19 cellular contexts compared by ENCODE assay signal in genomic region chr16:1466968-1467521, GRCh38. TPM values are rescaled to one million over a fixed set of nuclear protein-coding genes. Genes with fewer than 3 reads are reported as not detected.
DNase-seq lines count a peak whose midpoint lies in the region; ATAC-seq and TF ChIP-seq lines count a peak whose summit lies in the region.
"Had no signal": no experiment of that assay in that cellular context is flagged by ENCODE, and none has a peak within 500 bp of the region (broad histone marks: within the 10 kb centered on the region; RNA-seq: fewer than 3 reads in every experiment).

No MANE protein-coding gene starts in this region.

- no peaks in the 10 kb centered on the region for H3K36me3 Mint-ChIP-seq in Calu3 (ENCODE audit: insufficient read depth, unreplicated experiment)
- no peaks in the 10 kb centered on the region for H3K36me3 Mint-ChIP-seq in mesothelial cell of epicardium
- H3K36me3 Mint-ChIP-seq: activated naive CD8-positive, alpha-beta T cell treated with anti-CD3 and anti-CD28 coated beads for 36 hours had no signal

- H3K27me3 Mint-ChIP-seq in Calu3 (ENCODE audit: unreplicated experiment) (no peaks in the 10 kb centered on the region), mesothelial cell of epicardium (ENCODE audit: low read depth) (no peaks in the 10 kb centered on the region)
- H3K27me3 Mint-ChIP-seq: activated CD4-positive, alpha-beta T cell treated with anti-CD3 and anti-CD28 coated beads, Interleukin-2, amount 10 ng/mL, durations not matched to agents 7 days and 5 days; activated naive CD8-positive, alpha-beta T cell treated with anti-CD3 and anti-CD28 coated beads for 36 hours had no signal

- DNase-seq in Calu3 (peak; percentile 19), M059J (ENCODE audit: low read depth) (peak; percentile 12), cerebellum (ENCODE audit: low spot score) (peak; percentile 17), mesothelial cell of epicardium (ENCODE audit: low spot score in 2 of 2, unreplicated experiment in 2 of 2) (no peak), NCI-H1694 treated with DMSO at 0.1 percent for 48 hours (lab: John Stamatoyannopoulos, UW) (no peak), NCI-H510A treated with DMSO at 0.1 percent for 48 hours (lab: John Stamatoyannopoulos, UW) (no peak), sciatic nerve (ENCODE audit: low spot score) (no peak)
- DNase-seq: activated CD4-positive, alpha-beta T cell treated with anti-CD3 and anti-CD28 coated beads, Interleukin-2, amount 10 ng/mL, durations not matched to agents 7 days and 5 days; activated naive CD8-positive, alpha-beta T cell treated with anti-CD3 and anti-CD28 coated beads for 36 hours; activated T-cell treated with anti-CD3 and anti-CD28 coated beads, Interleukin-2, amount 50 U/mL, for 4 hours; CD8-positive, alpha-beta T cell; EL; foreskin keratinocyte; NCI-H1092; right lobe of liver; SJCRH30; stimulated activated CD8-positive, alpha-beta memory T cell treated with anti-CD3 and anti-CD28 coated beads, Interleukin-4, amount 100 ng/mL, for 48 hours had no signal

- no peak for TF ChIP-seq CTCF in Calu3 (IDR thresholded peaks at IDR 0.05; ENCODE audit: unreplicated experiment)
- TF ChIP-seq CTCF in mesothelial cell of epicardium (IDR thresholded peaks at IDR 0.05; ENCODE audit: unreplicated experiment): no peak

- H3K9me3 Mint-ChIP-seq in Calu3 (ENCODE audit: low read depth, unreplicated experiment): no peaks in the 10 kb centered on the region
- H3K9me3 Mint-ChIP-seq in mesothelial cell of epicardium: no peaks in the 10 kb centered on the region
- H3K9me3 Mint-ChIP-seq: activated CD4-positive, alpha-beta T cell treated with anti-CD3 and anti-CD28 coated beads, Interleukin-2, amount 10 ng/mL, durations not matched to agents 7 days and 5 days; activated naive CD8-positive, alpha-beta T cell treated with anti-CD3 and anti-CD28 coated beads for 36 hours; activated T-cell treated with anti-CD3 and anti-CD28 coated beads, Interleukin-2, amount 50 U/mL, for 4 hours; CD8-positive, alpha-beta T cell had no signal

- intact Hi-C loops in Calu3 (cut with micrococcal nuclease; ENCODE audit: unreplicated experiment): no loop called here
- intact Hi-C loops in sciatic nerve (cut with DNase I): no loop called here

- ATAC-seq in sciatic nerve: no peak
- ATAC-seq: activated T-cell treated with anti-CD3 and anti-CD28 coated beads, Interleukin-2, amount 50 U/mL, for 4 hours; CD8-positive, alpha-beta T cell; foreskin keratinocyte; HepG2 had no signal

- CTCF ChIA-PET in Calu3 (lab: Charles Lee): no interaction called here

- H3K27ac Mint-ChIP-seq in Calu3 (ENCODE audit: unreplicated experiment) (no peak overlapping the region), mesothelial cell of epicardium (peak overlapping the region; percentile 59)
- H3K27ac Mint-ChIP-seq: activated CD4-positive, alpha-beta T cell treated with anti-CD3 and anti-CD28 coated beads, Interleukin-2, amount 10 ng/mL, durations not matched to agents 7 days and 5 days; activated naive CD8-positive, alpha-beta T cell treated with anti-CD3 and anti-CD28 coated beads for 36 hours; CD8-positive, alpha-beta T cell had no signal

- BruUV-seq in Calu3 (replicated peaks; lab: Mats Ljungman, UMichigan): no TSS peak

- H3K4me3 Mint-ChIP-seq in Calu3 (ENCODE audit: low read depth, unreplicated experiment): no peak overlapping the region
- no peak overlapping the region for H3K4me3 Mint-ChIP-seq in mesothelial cell of epicardium
- H3K4me3 Mint-ChIP-seq: activated CD4-positive, alpha-beta T cell treated with anti-CD3 and anti-CD28 coated beads, Interleukin-2, amount 10 ng/mL, durations not matched to agents 7 days and 5 days; activated naive CD8-positive, alpha-beta T cell treated with anti-CD3 and anti-CD28 coated beads for 36 hours; activated T-cell treated with anti-CD3 and anti-CD28 coated beads, Interleukin-2, amount 50 U/mL, for 4 hours; CD8-positive, alpha-beta T cell had no signal

- H3K4me1 Mint-ChIP-seq in Calu3 (ENCODE audit: low read depth, unreplicated experiment) (peaks cover 18% of the 10 kb centered on the region), mesothelial cell of epicardium (peaks cover 3% of the 10 kb centered on the region)

RNA-seq across cellular contexts. Expression of gene CLCN7, which starts 7.8 kb away (rescaled TPM):
- total RNA-seq in Calu3 (2022): 117 and 122 TPM in 2 replicates
- total RNA-seq in M059J (2014; rRNA removed; shearing (Covaris generic)): 44.0 and 84.0 TPM in 2 replicates
- total RNA-seq in cerebellum: 37.5 TPM
- 94.5 to 96.1 TPM (median 94.6 TPM) in 3 replicates for total RNA-seq in mesothelial cell of epicardium
- 67.0 TPM for total RNA-seq in sciatic nerve

RNA-seq across cellular contexts. Expression of gene PTX4, which starts 21.7 kb away (rescaled TPM):
- total RNA-seq in Calu3 (2022) (not detected in 2 replicates), cerebellum (not detected), mesothelial cell of epicardium (not detected in 3 replicates), sciatic nerve (not detected)
- total RNA-seq in M059J (2014; rRNA removed; shearing (Covaris generic)): not detected in 2 replicates
- total RNA-seq: activated CD4-positive, alpha-beta T cell treated with anti-CD3 and anti-CD28 coated beads, Interleukin-2, amount 10 ng/mL, durations not matched to agents 7 days and 5 days; activated naive CD8-positive, alpha-beta T cell treated with anti-CD3 and anti-CD28 coated beads for 36 hours; CD8-positive, alpha-beta T cell; foreskin keratinocyte; H4; HepG2; right lobe of liver; SJCRH30 had no signal

RNA-seq across cellular contexts. Expression of gene CCDC154, which starts 22.7 kb away (rescaled TPM):
- total RNA-seq in Calu3 (2022) (3.2 and 6.1 TPM in 2 replicates), cerebellum (1.00 TPM), mesothelial cell of epicardium (3.9 to 5.6 TPM (median 4.2 TPM) in 3 replicates), sciatic nerve (3.3 TPM)
- 0.05 TPM in 1 of 2 replicates, not detected in the other for total RNA-seq in M059J (2014; rRNA removed; shearing (Covaris generic))
- total RNA-seq: H4 had no signal

RNA-seq across cellular contexts. Expression of gene TELO2, which starts 26.1 kb away (rescaled TPM):
- total RNA-seq in Calu3 (2022) (84.9 and 85.4 TPM in 2 replicates), cerebellum (17.7 TPM), mesothelial cell of epicardium (66.7 to 70.2 TPM (median 69.8 TPM) in 3 replicates), sciatic nerve (27.9 TPM)
- 15.1 and 16.6 TPM in 2 replicates for total RNA-seq in M059J (2014; rRNA removed; shearing (Covaris generic))

RNA-seq across cellular contexts. Expression of gene PERCC1, which starts 36.2 kb away (rescaled TPM):
- not detected in 2 replicates for total RNA-seq in Calu3 (2022)
- not detected in 2 replicates for total RNA-seq in M059J (2014; rRNA removed; shearing (Covaris generic))
- total RNA-seq in cerebellum: not detected
- total RNA-seq in mesothelial cell of epicardium: not detected in 3 replicates
- not detected for total RNA-seq in sciatic nerve
- total RNA-seq: activated CD4-positive, alpha-beta T cell treated with anti-CD3 and anti-CD28 coated beads, Interleukin-2, amount 10 ng/mL, durations not matched to agents 7 days and 5 days; foreskin keratinocyte; H4; right lobe of liver had no signal

Comparison
In these comparisons a context has a peak if more than half of its experiments do, and no peak if none do; other contexts are left out.
1. DNase-seq: peak in Calu3 (single experiment), M059J (single experiment) and cerebellum (single experiment); none in mesothelial cell of epicardium (0 of 2), NCI-H1694 treated with DMSO at 0.1 percent for 48 hours (single experiment), NCI-H510A treated with DMSO at 0.1 percent for 48 hours (single experiment) and sciatic nerve (single experiment).